In the genomic region with DNA sequence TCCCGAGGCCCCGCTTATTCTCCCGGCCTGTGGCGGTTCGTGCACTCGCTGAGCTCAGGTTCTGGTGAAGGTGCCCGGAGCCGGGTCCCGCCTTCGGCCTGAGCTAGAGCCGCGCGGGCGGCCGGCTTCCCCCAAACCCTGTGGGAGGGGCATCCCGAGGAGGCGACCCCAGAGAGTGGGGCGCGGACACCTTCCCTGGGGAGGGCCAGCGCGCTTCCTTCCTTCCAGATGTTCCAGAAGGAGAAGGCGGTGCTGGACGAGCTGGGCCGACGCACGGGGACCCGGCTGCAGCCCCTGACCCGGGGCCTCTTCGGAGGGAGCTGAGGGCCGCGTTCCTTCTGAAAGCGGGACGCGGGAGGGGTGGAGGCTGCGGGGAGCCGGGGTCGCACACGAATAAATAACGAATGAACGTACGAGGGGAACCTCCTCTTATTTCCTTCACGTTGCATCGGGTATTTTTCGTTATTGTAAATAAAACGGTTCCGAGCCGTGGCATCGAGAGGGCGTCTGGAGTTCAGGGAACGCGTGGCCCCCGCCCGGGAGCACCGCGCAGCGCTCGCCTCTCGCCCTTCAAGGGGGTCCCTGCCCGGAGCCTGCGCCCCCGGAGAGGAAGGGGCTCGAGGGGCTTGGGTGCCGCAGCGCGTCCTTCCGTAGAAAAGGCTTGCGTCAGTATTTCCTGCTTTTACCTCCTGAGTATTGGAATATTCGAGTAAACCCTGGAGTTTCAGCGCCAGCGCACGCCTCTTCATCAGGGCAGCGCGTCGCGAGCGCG, we compare ENCODE assay signal across 8 cellular contexts. TPM values are rescaled to one million over a fixed set of nuclear protein-coding genes. Genes with fewer than 3 reads are reported as not detected.
DNase-seq lines count a peak whose midpoint lies in the region; ATAC-seq and TF ChIP-seq lines count a peak whose summit lies in the region.

No MANE protein-coding gene starts in this region.

- H3K9me3 ChIP-seq in MG63 = no peaks in the 10 kb centered on the region

- H3K9me3 Mint-ChIP-seq in activated CD8-positive, alpha-beta memory T cell treated with anti-CD3 and anti-CD28 coated beads, Interleukin-2, amount 10 ng/mL, durations not matched to agents 7 days and 5 days (ENCODE audit: low read depth) = no peaks in the 10 kb centered on the region
- no peaks in the 10 kb centered on the region for H3K9me3 Mint-ChIP-seq in type B pancreatic cell

- H3K27me3 ChIP-seq in MG63 = no peaks in the 10 kb centered on the region

- no peak for TF ChIP-seq CTCF in type B pancreatic cell (conservative IDR thresholded peaks at IDR 0.05)

- H3K4me1 Mint-ChIP-seq in activated CD8-positive, alpha-beta memory T cell treated with anti-CD3 and anti-CD28 coated beads, Interleukin-2, amount 10 ng/mL, durations not matched to agents 7 days and 5 days = peaks cover 17% of the 10 kb centered on the region
- peaks cover 4% of the 10 kb centered on the region for H3K4me1 Mint-ChIP-seq in type B pancreatic cell (ENCODE audit: unreplicated experiment)

- H3K27ac Mint-ChIP-seq in activated CD8-positive, alpha-beta memory T cell treated with anti-CD3 and anti-CD28 coated beads, Interleukin-2, amount 10 ng/mL, durations not matched to agents 7 days and 5 days = no peak overlapping the region
- H3K27ac Mint-ChIP-seq in type B pancreatic cell = no peak overlapping the region

- H3K36me3 Mint-ChIP-seq in activated CD8-positive, alpha-beta memory T cell treated with anti-CD3 and anti-CD28 coated beads, Interleukin-2, amount 10 ng/mL, durations not matched to agents 7 days and 5 days = peaks cover 27% of the 10 kb centered on the region
- H3K36me3 Mint-ChIP-seq in type B pancreatic cell = peaks cover 11% of the 10 kb centered on the region

- no peak for DNase-seq in activated CD8-positive, alpha-beta memory T cell treated with anti-CD3 and anti-CD28 coated beads, Interleukin-2, amount 10 ng/mL, durations not matched to agents 7 days and 5 days
- DNase-seq in activated CD8-positive, alpha-beta memory T cell treated with anti-CD3 and anti-CD28 coated beads, Interleukin-2, amount 50 U/mL, for 4 hours = no peak
- DNase-seq in dermis blood vessel endothelial cell = peak; percentile 52
- peak; percentile 42 to 55 for DNase-seq in lung microvascular endothelial cell (ENCODE audit: low read depth in 2 of 2)
- no peak for DNase-seq in type B pancreatic cell (ENCODE audit: extremely low spot score, unreplicated experiment)
- no peak for DNase-seq in MG63
- DNase-seq in HuH-7 (ENCODE audit: low spot score) = no peak

- CTCF ChIA-PET in activated CD8-positive, alpha-beta memory T cell treated with anti-CD3 and anti-CD28 coated beads, Interleukin-2, amount 10 ng/mL, durations not matched to agents 7 days and 5 days (lab: Charles Lee) = no interaction called here

- H3K4me3 Mint-ChIP-seq in activated CD8-positive, alpha-beta memory T cell treated with anti-CD3 and anti-CD28 coated beads, Interleukin-2, amount 10 ng/mL, durations not matched to agents 7 days and 5 days = peak overlapping the region; percentile 50
- peak overlapping the region; percentile 80 for H3K4me3 Mint-ChIP-seq in type B pancreatic cell

- no peak overlapping the region for H3K4me3 ChIP-seq in MG63

- ATAC-seq in activated CD8-positive, alpha-beta memory T cell treated with anti-CD3 and anti-CD28 coated beads, Interleukin-2, amount 10 ng/mL, durations not matched to agents 7 days and 5 days = peak; percentile 29
- ATAC-seq in GM18861 (IDR thresholded peaks at IDR 0.05; ENCODE audit: unreplicated experiment) = no peak

- H3K27me3 Mint-ChIP-seq in activated CD8-positive, alpha-beta memory T cell treated with anti-CD3 and anti-CD28 coated beads, Interleukin-2, amount 10 ng/mL, durations not matched to agents 7 days and 5 days = no peaks in the 10 kb centered on the region
- H3K27me3 Mint-ChIP-seq in type B pancreatic cell = peaks cover 3% of the 10 kb centered on the region

- H3K36me3 ChIP-seq in MG63 = peaks cover 22% of the 10 kb centered on the region

RNA-seq across cellular contexts. Expression of a gene that starts 11.4 kb away (rescaled TPM):
- total RNA-seq in activated CD8-positive, alpha-beta memory T cell treated with anti-CD3 and anti-CD28 coated beads, Interleukin-2, amount 10 ng/mL, durations not matched to agents 7 days and 5 days = 1 to 10 TPM; 6.9 to 9.1 TPM
- total RNA-seq in dermis blood vessel endothelial cell (10.6 and 12.9 TPM in 2 replicates), lung microvascular endothelial cell (4.4 and 4.6 TPM in 2 replicates), type B pancreatic cell (ENCODE audit: low replicate concordance) (17.9 and 20.0 TPM in 2 replicates)
- total RNA-seq in MG63 (2014; rRNA removed; shearing (Covaris generic); ENCODE audit: low replicate concordance) = 42.8 and 55.8 TPM in 2 replicates

RNA-seq across cellular contexts. Expression of a gene that starts 12.1 kb away (rescaled TPM):
- 100 to 1,000 TPM; 134 to 139 TPM for total RNA-seq in activated CD8-positive, alpha-beta memory T cell treated with anti-CD3 and anti-CD28 coated beads, Interleukin-2, amount 10 ng/mL, durations not matched to agents 7 days and 5 days
- total RNA-seq in dermis blood vessel endothelial cell (97.7 and 121 TPM in 2 replicates), lung microvascular endothelial cell (41.8 and 62.5 TPM in 2 replicates), type B pancreatic cell (ENCODE audit: low replicate concordance) (89.9 and 120 TPM in 2 replicates)
- 76.0 and 108 TPM in 2 replicates for total RNA-seq in MG63 (2014; rRNA removed; shearing (Covaris generic); ENCODE audit: low replicate concordance)

RNA-seq across cellular contexts. Expression of a gene that starts 26.2 kb away (rescaled TPM):
- total RNA-seq in activated CD8-positive, alpha-beta memory T cell treated with anti-CD3 and anti-CD28 coated beads, Interleukin-2, amount 10 ng/mL, durations not matched to agents 7 days and 5 days = 10 to 100 TPM; 48.4 to 82.1 TPM
- total RNA-seq in dermis blood vessel endothelial cell = 3.1 and 6.7 TPM in 2 replicates
- total RNA-seq in lung microvascular endothelial cell = 0.79 and 2.0 TPM in 2 replicates
- 14.0 and 36.6 TPM in 2 replicates for total RNA-seq in type B pancreatic cell (ENCODE audit: low replicate concordance)
- total RNA-seq in MG63 (2014; rRNA removed; shearing (Covaris generic); ENCODE audit: low replicate concordance) = 3.0 and 4.7 TPM in 2 replicates

RNA-seq across cellular contexts. Expression of a gene that starts 26.5 kb away (rescaled TPM):
- total RNA-seq in activated CD8-positive, alpha-beta memory T cell treated with anti-CD3 and anti-CD28 coated beads, Interleukin-2, amount 10 ng/mL, durations not matched to agents 7 days and 5 days = 100 to 1,000 TPM in 1 of 2 experiments, 10 to 100 TPM in 1; 89.7 to 104 TPM
- 20.9 and 40.8 TPM in 2 replicates for total RNA-seq in dermis blood vessel endothelial cell
- 10.7 and 15.1 TPM in 2 replicates for total RNA-seq in lung microvascular endothelial cell
- total RNA-seq in type B pancreatic cell (ENCODE audit: low replicate concordance) = 30.8 and 50.3 TPM in 2 replicates
- total RNA-seq in MG63 (2014; rRNA removed; shearing (Covaris generic); ENCODE audit: low replicate concordance) = 51.7 and 57.0 TPM in 2 replicates

Comparison
In these comparisons a context has a peak if more than half of its experiments do, and no peak if none do; other contexts are left out.
1. DNase-seq: peak in dermis blood vessel endothelial cell (single experiment) and lung microvascular endothelial cell (2 of 2); none in activated CD8-positive, alpha-beta memory T cell treated with anti-CD3 and anti-CD28 coated beads, Interleukin-2, amount 10 ng/mL, durations not matched to agents 7 days and 5 days (single experiment), activated CD8-positive, alpha-beta memory T cell treated with anti-CD3 and anti-CD28 coated beads, Interleukin-2, amount 50 U/mL, for 4 hours (single experiment), type B pancreatic cell (single experiment), MG63 (single experiment) and HuH-7 (single experiment).